Comparison of ENCODE assay signal across 20 cellular contexts in the genomic region with DNA sequence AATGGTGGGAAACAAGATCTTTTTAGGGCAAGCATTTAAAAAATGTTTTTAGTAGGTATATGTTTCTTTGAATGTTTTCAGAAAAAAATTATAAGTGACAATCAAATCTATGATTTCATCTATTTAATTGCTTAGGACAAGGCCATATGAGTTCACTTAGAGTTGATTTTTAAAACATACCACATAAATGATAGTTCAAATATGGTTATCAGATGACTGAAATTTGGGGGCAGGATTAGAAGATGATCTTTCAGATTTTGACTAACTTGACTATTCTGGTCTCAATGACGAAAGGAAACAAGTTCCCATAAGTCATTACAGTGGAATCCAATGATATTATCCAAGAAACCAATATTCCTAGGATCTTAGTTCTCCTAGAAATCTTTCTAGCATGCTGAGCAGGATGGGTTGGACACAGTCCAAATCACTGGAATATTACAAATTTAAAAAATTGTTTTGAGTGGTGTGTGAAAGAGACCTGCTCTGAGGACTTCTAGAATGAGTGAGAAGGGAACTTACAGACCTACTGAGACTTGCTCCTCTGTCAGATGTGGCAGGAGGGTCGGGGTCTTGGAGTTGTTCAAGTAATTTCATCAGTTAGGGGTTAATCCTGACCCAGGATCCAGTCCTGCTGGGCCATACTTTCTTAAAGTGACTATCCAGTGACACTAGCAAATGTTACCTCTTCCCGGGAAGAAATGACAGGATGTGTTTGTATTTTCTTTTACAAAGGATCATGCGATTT. TPM values are rescaled to one million over a fixed set of nuclear protein-coding genes. Genes with fewer than 3 reads are reported as not detected.
DNase-seq lines count a peak whose midpoint lies in the region; ATAC-seq, FAIRE-seq and TF ChIP-seq lines count a peak whose summit lies in the region.
"Had no signal": no experiment of that assay in that cellular context is flagged by ENCODE, and none has a peak within 500 bp of the region (broad histone marks: within the 10 kb centered on the region; RNA-seq: fewer than 3 reads in every experiment).

No MANE protein-coding gene starts in this region.

- peaks cover 39% of the 10 kb centered on the region for H3K36me3 ChIP-seq in effector memory CD4-positive, alpha-beta T cell (ENCODE audit: control insufficient read depth, insufficient read depth, low read length)
- H3K36me3 ChIP-seq in heart right ventricle, result peaks cover 0 to 7% (median 0%) of the 10 kb centered on the region in 9 donors
- H3K36me3 ChIP-seq: BE2C, transverse colon had no signal

- H3K27me3 Mint-ChIP-seq in CD4-positive, alpha-beta T cell, result no peaks in the 10 kb centered on the region
- H3K27me3 Mint-ChIP-seq in T-helper 17 cell, result no peaks in the 10 kb centered on the region
- H3K27me3 Mint-ChIP-seq in CD14-positive monocyte (ENCODE audit: low read depth in 3 of 3), result peaks cover 0 to 3% (median 0%) of the 10 kb centered on the region in 3 donors

- peaks cover 83% of the 10 kb centered on the region for H3K4me1 ChIP-seq in effector memory CD4-positive, alpha-beta T cell (ENCODE audit: control insufficient read depth, insufficient read depth, low read length, poor library complexity, severe bottlenecking)
- H3K4me1 ChIP-seq in heart right ventricle, result peaks cover 0 to 29% (median 0%) of the 10 kb centered on the region in 9 donors
- H3K4me1 ChIP-seq: parathyroid adenoma had no signal

- peak; percentile 40 for FAIRE-seq in G401.6 (lab: Jason Lieb, UNC)
- FAIRE-seq: HepG2 had no signal

- CTCF ChIA-PET in CD4-positive, alpha-beta T cell (lab: Charles Lee), result interaction anchor here (1.1 kb wide), 1 partner anchor 17 kb away, joined by 7 read pairs; no protein-coding TSS in a partner anchor

- H3K27ac Mint-ChIP-seq in CD4-positive, alpha-beta T cell, result peak overlapping the region; percentile 99
- H3K27ac Mint-ChIP-seq in T-helper 17 cell, result peak overlapping the region; percentile 99
- H3K27ac Mint-ChIP-seq in CD14-positive monocyte, result no peak overlapping the region

- peak overlapping the region; percentile 64 for H3K27ac ChIP-seq in CD4-positive, alpha-beta T cell (ENCODE audit: low read depth, low read length)
- H3K27ac ChIP-seq in effector memory CD4-positive, alpha-beta T cell (ENCODE audit: insufficient read depth, low read length, poor library complexity, severe bottlenecking), result peak overlapping the region; percentile 53
- H3K27ac ChIP-seq in heart right ventricle, result no peak overlapping the region
- H3K27ac ChIP-seq: parathyroid adenoma, transverse colon had no signal

- whole genome bisulfite sequencing in heart right ventricle, 2 donors, result 66 to 72% methylated on average over 4 of the region's 4 CpGs

- H3K4me1 Mint-ChIP-seq in CD4-positive, alpha-beta T cell (ENCODE audit: low read depth), result peaks cover 98% of the 10 kb centered on the region
- H3K4me1 Mint-ChIP-seq in T-helper 17 cell (peaks cover 76% of the 10 kb centered on the region), CD14-positive monocyte (peaks cover 17% of the 10 kb centered on the region)

- POLR2A ChIA-PET in CD4-positive, alpha-beta T cell (lab: Charles Lee), result interaction anchor here (0.7 to 3.6 kb wide), 6 partner anchors 10 to 22 kb away, joined by 3 to 12 read pairs (median 5); no protein-coding TSS in a partner anchor

- no peaks in the 10 kb centered on the region for H3K27me3 ChIP-seq in CD4-positive, alpha-beta T cell (ENCODE audit: control insufficient read depth, insufficient read depth, low read length)
- no peaks in the 10 kb centered on the region for H3K27me3 ChIP-seq in effector memory CD4-positive, alpha-beta T cell (replicated peaks; ENCODE audit: control insufficient read depth, insufficient read depth, low read length, poor library complexity, severe bottlenecking)
- H3K27me3 ChIP-seq in heart right ventricle, result no peaks in the 10 kb centered on the region
- H3K27me3 ChIP-seq: BE2C, transverse colon had no signal

- no peak overlapping the region for H3K4me3 ChIP-seq in effector memory CD4-positive, alpha-beta T cell (ENCODE audit: insufficient read depth, low read depth, low read length, poor library complexity, severe bottlenecking)
- no peak overlapping the region for H3K4me3 ChIP-seq in heart right ventricle
- H3K4me3 ChIP-seq: transverse colon had no signal

- peaks cover 98% of the 10 kb centered on the region for H3K36me3 Mint-ChIP-seq in CD4-positive, alpha-beta T cell (ENCODE audit: low read depth)
- H3K36me3 Mint-ChIP-seq in T-helper 17 cell (ENCODE audit: low read depth), result peaks cover 7% of the 10 kb centered on the region
- peaks cover under 1 to 3% of the 10 kb centered on the region in 2 donors for H3K36me3 Mint-ChIP-seq in CD14-positive monocyte

- DNase-seq in CD4-positive, alpha-beta T cell, result no peak
- DNase-seq in T-helper 17 cell (no peak), C1 segment of cervical spinal cord (lab: John Stamatoyannopoulos, UW) (no peak), heart right ventricle (no peak), CD14-positive monocyte (ENCODE audit: low spot score) (no peak)
- no peak for DNase-seq in effector memory CD4-positive, alpha-beta T cell
- DNase-seq: amniotic stem cell, BE2C, cerebellar nuclear complex, foreskin melanocyte, left ventricle myocardium superior, NCI-H1930, NCI-H510A, PC-3, transverse colon had no signal

- ATAC-seq in CD4-positive, alpha-beta T cell (ENCODE audit: poor library complexity), result no peak
- ATAC-seq in T-helper 17 cell (no peak), heart right ventricle (no peak), HG02623 (IDR thresholded peaks at IDR 0.05; ENCODE audit: unreplicated experiment) (no peak)
- ATAC-seq: HepG2, left ventricle myocardium superior, PC-3 had no signal

- no peak for TF ChIP-seq CTCF in CD4-positive, alpha-beta T cell (IDR thresholded peaks at IDR 0.05)
- TF ChIP-seq CTCF in heart right ventricle (IDR thresholded peaks at IDR 0.05) (no peak), CD14-positive monocyte (IDR thresholded peaks at IDR 0.05) (no peak)

- H3K4me3 Mint-ChIP-seq in CD4-positive, alpha-beta T cell, result peak overlapping the region; percentile 67
- H3K4me3 Mint-ChIP-seq in T-helper 17 cell (peak overlapping the region; percentile 33), CD14-positive monocyte (no peak overlapping the region)

- H3K9me3 ChIP-seq in CD4-positive, alpha-beta T cell (ENCODE audit: control insufficient read depth, low read length), result no peaks in the 10 kb centered on the region
- no peaks in the 10 kb centered on the region for H3K9me3 ChIP-seq in T-helper 17 cell (ENCODE audit: control insufficient read depth, low read length, poor library complexity, severe bottlenecking)
- no peaks in the 10 kb centered on the region for H3K9me3 ChIP-seq in effector memory CD4-positive, alpha-beta T cell (ENCODE audit: control insufficient read depth, low read length)
- H3K9me3 ChIP-seq in heart right ventricle, result peaks cover 0 to 4% (median 0%) of the 10 kb centered on the region in 11 donors
- H3K9me3 ChIP-seq: BE2C, transverse colon had no signal

- H3K9me3 Mint-ChIP-seq in CD4-positive, alpha-beta T cell, result no peaks in the 10 kb centered on the region
- H3K9me3 Mint-ChIP-seq in CD14-positive monocyte, result no peaks in the 10 kb centered on the region

- intact Hi-C loops in CD4-positive, alpha-beta T cell (cut with DNase I, micrococcal nuclease), result loop anchor here in 1 of 2 experiments (1.0 to 2.0 kb wide), 2 partner anchors 9 to 16 kb away; no protein-coding TSS in a partner anchor
- intact Hi-C loops in heart right ventricle (cut with DNase I), result no loop called here
- intact Hi-C loops in CD14-positive monocyte (cut with micrococcal nuclease), result no loop called here

RNA-seq across cellular contexts. Expression of gene RHOH, which starts 20.0 kb away (rescaled TPM):
- 100 to 1,000 TPM; 302 to 317 TPM for total RNA-seq in CD4-positive, alpha-beta T cell
- 100 to 1,000 TPM; 439 to 459 TPM for total RNA-seq in T-helper 17 cell
- 1 to 10 TPM in 1 of 10 donors, under 1 TPM in 7, not detected in 2; 0.11 to 7.2 (median 0.44) TPM for total RNA-seq in heart right ventricle
- under 1 TPM; 0.15 to 0.20 TPM for polyA plus RNA-seq in heart right ventricle
- 1 to 10 TPM; 1.2 to 1.4 TPM for polyA plus RNA-seq in CD14-positive monocyte
- total RNA-seq: HepG2, PC-3, SK-MEL-5 had no signal

Comparison
In these comparisons a context has a peak if more than half of its experiments do, and no peak if none do; other contexts are left out.
1. H3K27ac ChIP-seq: peak in CD4-positive, alpha-beta T cell (single experiment) and effector memory CD4-positive, alpha-beta T cell (single experiment); none in heart right ventricle (0 of 10).
2. H3K27ac Mint-ChIP-seq: peak in CD4-positive, alpha-beta T cell (single experiment) and T-helper 17 cell (single experiment); none in CD14-positive monocyte (0 of 7).
3. H3K4me3 Mint-ChIP-seq: peak in CD4-positive, alpha-beta T cell (single experiment) and T-helper 17 cell (single experiment); none in CD14-positive monocyte (0 of 2).
4. RNA of gene RHOH, which starts 20.0 kb away (total RNA-seq): 439 to 459 TPM in T-helper 17 cell and 302 to 317 TPM in CD4-positive, alpha-beta T cell; 0.11 to 7.2 TPM in heart right ventricle; every median in the first group is over 10 times any median in the second.